Comparison of ENCODE assay signal across 1 cellular context in genomic region chr2:61017556-61018318, GRCh38.
TF ChIP-seq lines count a peak whose summit lies in the region.

Gene PEX13, plus strand, starts transcription at chr2:61017720. Its CDS starts 40 bp downstream, at chr2:61017760.
Gene PUS10, minus strand, starts transcription at chr2:61018255. Its CDS starts 6,365 bp downstream, at chr2:61011890.

TF ChIP-seq in HepG2, 621 proteins besides CTCF, POLR2A, EP300 and RAD21 (continued from another document and continues in another):
- TF ChIP-seq RARG (CRISPR knock-in tag; IDR thresholded peaks at IDR 0.05; ENCODE audit: low read depth) (no peak), ZSCAN31 (CRISPR knock-in tag; IDR thresholded peaks at IDR 0.05; ENCODE audit: low read depth) (peak; percentile 92), ZBTB7A (CRISPR knock-in tag; IDR thresholded peaks at IDR 0.05) (peak; percentile 70; the same call in 1 of the 2 replicates), ZNF724P (CRISPR knock-in tag; IDR thresholded peaks at IDR 0.05; ENCODE audit: borderline replicate concordance) (peak; percentile 9; the same call in 1 of the 2 replicates), MXD4 (CRISPR knock-in tag; IDR thresholded peaks at IDR 0.05) (peak; percentile 76), GMEB1 (CRISPR knock-in tag; IDR thresholded peaks at IDR 0.05; ENCODE audit: borderline replicate concordance) (peak; percentile 95), MEF2D (CRISPR knock-in tag; IDR thresholded peaks at IDR 0.05) (peak; percentile 93), ZNF253 (CRISPR knock-in tag; IDR thresholded peaks at IDR 0.05; ENCODE audit: borderline replicate concordance) (peak; percentile 88; the same call in 1 of the 2 replicates), CREM (IDR thresholded peaks at IDR 0.05) (peak; percentile 86), CREM (CRISPR knock-in tag; IDR thresholded peaks at IDR 0.05) (no peak), ZNF501 (CRISPR knock-in tag; IDR thresholded peaks at IDR 0.05) (peak; percentile 88), GTF2F1 (IDR thresholded peaks at IDR 0.05; ENCODE audit: low read length) (no peak), CCAR2 (optimal IDR thresholded peaks at IDR 0.05; ENCODE audit: low read depth, low read length) (peak; percentile 69), FLYWCH1 (CRISPR knock-in tag; IDR thresholded peaks at IDR 0.05) (no peak), ZNF780A (CRISPR knock-in tag; IDR thresholded peaks at IDR 0.05) (0 out of 2 replicates have a peak, but pooled peaks have one; percentile 20), ZNF18 (CRISPR knock-in tag; IDR thresholded peaks at IDR 0.05; ENCODE audit: insufficient replicate concordance) (peak; percentile 80), KLF11 (CRISPR knock-in tag; IDR thresholded peaks at IDR 0.05) (0 out of 2 replicates have a peak, but pooled peaks have one; percentile 6), KLF6 (CRISPR knock-in tag; IDR thresholded peaks at IDR 0.05) (peak; percentile 35; the same call in 1 of the 2 replicates), JARID2 (CRISPR knock-in tag; IDR thresholded peaks at IDR 0.05; ENCODE audit: insufficient replicate concordance) (peak; percentile 3), ZNF879 (CRISPR knock-in tag; IDR thresholded peaks at IDR 0.05) (no peak), ZNF264 (CRISPR knock-in tag; IDR thresholded peaks at IDR 0.05) (peak; percentile 97), TFE3 (CRISPR knock-in tag; IDR thresholded peaks at IDR 0.05) (peak; percentile 14; the same call in 1 of the 2 replicates), ZNF207 (IDR thresholded peaks at IDR 0.05; ENCODE audit: borderline replicate concordance) (no peak), ZNF75D (CRISPR knock-in tag; IDR thresholded peaks at IDR 0.05; ENCODE audit: borderline replicate concordance) (peak; percentile 78; the same call in 1 of the 2 replicates), SKIL (CRISPR knock-in tag; IDR thresholded peaks at IDR 0.05; ENCODE audit: borderline replicate concordance) (no peak; the same call in 1 of the 2 replicates), ZNF367 (CRISPR knock-in tag; IDR thresholded peaks at IDR 0.05; ENCODE audit: borderline replicate concordance) (peak; percentile 80; the same call in 1 of the 2 replicates), ZNF646 (CRISPR knock-in tag; IDR thresholded peaks at IDR 0.05) (peak; percentile 15; the same call in 1 of the 2 replicates), SP1 (IDR thresholded peaks at IDR 0.05) (no peak), SP1 (CRISPR knock-in tag; IDR thresholded peaks at IDR 0.05) (peak; percentile 60; the same call in 1 of the 2 replicates), PAX8 (CRISPR knock-in tag; IDR thresholded peaks at IDR 0.05; ENCODE audit: borderline replicate concordance) (peak; percentile 85; the same call in 1 of the 2 replicates), WIZ (CRISPR knock-in tag; IDR thresholded peaks at IDR 0.05) (0 out of 2 replicates have a peak, but pooled peaks have one; percentile 31), CBX5 (CRISPR knock-in tag; IDR thresholded peaks at IDR 0.05; ENCODE audit: borderline replicate concordance) (peak; percentile 91; the same call in 1 of the 2 replicates), ZNF281 (CRISPR knock-in tag; IDR thresholded peaks at IDR 0.05; ENCODE audit: borderline replicate concordance) (peak; percentile 70), ZHX1 (CRISPR knock-in tag; IDR thresholded peaks at IDR 0.05; ENCODE audit: low read depth) (0 out of 2 replicates have a peak, but pooled peaks have one; percentile 18), ZNF615 (CRISPR knock-in tag; IDR thresholded peaks at IDR 0.05; ENCODE audit: borderline replicate concordance) (peak; percentile 19; the same call in 1 of the 2 replicates), NFKBIZ (CRISPR knock-in tag; IDR thresholded peaks at IDR 0.05) (peak; percentile 95), KLF16 (CRISPR knock-in tag; IDR thresholded peaks at IDR 0.05) (peak in 1 of 2 experiments; percentile 87; a peak in 2 of 4 replicates), NFE2L1 (CRISPR knock-in tag; IDR thresholded peaks at IDR 0.05; ENCODE audit: borderline replicate concordance) (no peak), ZNF550 (CRISPR knock-in tag; IDR thresholded peaks at IDR 0.05; ENCODE audit: borderline replicate concordance) (no peak), KAT7 (CRISPR knock-in tag; IDR thresholded peaks at IDR 0.05; ENCODE audit: borderline replicate concordance) (peak; percentile 82; the same call in 1 of the 2 replicates), ZNF597 (CRISPR knock-in tag; IDR thresholded peaks at IDR 0.05) (no peak)
